10 cellular contexts compared by ENCODE assay signal in genomic region chr6:36752886-36753506, GRCh38. TPM values are rescaled to one million over a fixed set of nuclear protein-coding genes. Genes with fewer than 3 reads are reported as not detected.
DNase-seq lines count a peak whose midpoint lies in the region; ATAC-seq and TF ChIP-seq lines count a peak whose summit lies in the region.
"Had no signal": no experiment of that assay in that cellular context is flagged by ENCODE, and none has a peak within 500 bp of the region (broad histone marks: within the 10 kb centered on the region; RNA-seq: fewer than 3 reads in every experiment).

No MANE protein-coding gene starts in this region.

- H2AFZ ChIP-seq in Karpas-422 (ENCODE audit: low read length): no peak overlapping the region

- TF ChIP-seq EP300 in suprapubic skin (IDR thresholded peaks at IDR 0.05): no peak

- H3K4me2 ChIP-seq in Karpas-422 (ENCODE audit: low read depth, low read length, poor library complexity, severe bottlenecking): peak overlapping the region; percentile 45

- no peak for DNase-seq in Right ventricle myocardium superior
- DNase-seq in cardiac septum (ENCODE audit: low spot score): no peak
- DNase-seq in Karpas-422: peak; percentile 70
- DNase-seq in caudate nucleus (lab: John Stamatoyannopoulos, UW): no peak
- DNase-seq in suprapubic skin (ENCODE audit: low spot score in 2 of 2): peak in 1 of 2 donors; percentile 67
- no peak for DNase-seq in Ammon's horn (ENCODE audit: low spot score)
- DNase-seq in EL: no peak
- no peak for DNase-seq in HEK293T (ENCODE audit: extremely low spot score)
- DNase-seq: brain microvascular endothelial cell, NCI-H1092 treated with DMSO at 0.1 percent for 48 hours had no signal

- peak overlapping the region; percentile 22; the same call in 1 of the 2 replicates for H3K9ac ChIP-seq in Karpas-422 (ENCODE audit: low read length)

- no peak for TF ChIP-seq CTCF in suprapubic skin (IDR thresholded peaks at IDR 0.05)

- H3K27ac ChIP-seq in Karpas-422 (ENCODE audit: low read length) (no peak overlapping the region), caudate nucleus (ENCODE audit: low read depth, low read length) (peak overlapping the region; percentile 29), suprapubic skin (peak overlapping the region; percentile 18)
- H3K27ac ChIP-seq: brain microvascular endothelial cell had no signal

- peak; percentile 55 for ATAC-seq in Right ventricle myocardium superior (ENCODE audit: poor library complexity)

- H3K9me2 ChIP-seq in Karpas-422 (replicated peaks; ENCODE audit: insufficient read depth, low read length): no peaks in the 10 kb centered on the region

- intact Hi-C loops in Right ventricle myocardium superior (cut with DNase I) (loop anchor here (10.0 kb wide), 1 partner anchor 138 kb away; no protein-coding TSS in a partner anchor), cardiac septum (cut with DNase I) (no loop called here)

- no peak for TF ChIP-seq POLR2A in suprapubic skin (IDR thresholded peaks at IDR 0.05)

- H3K4me3 ChIP-seq in Karpas-422 (ENCODE audit: low read length): no peak overlapping the region
- no peak overlapping the region for H3K4me3 ChIP-seq in suprapubic skin

- POLR2A ChIA-PET in HEK293T (lab: Yijun Ruan, JAX): no interaction called here

- H3K9me3 ChIP-seq in Karpas-422 (ENCODE audit: low read length): no peaks in the 10 kb centered on the region
- H3K9me3 ChIP-seq in suprapubic skin: no peaks in the 10 kb centered on the region

- H3K27me3 ChIP-seq in Karpas-422 (ENCODE audit: low read length) (no peaks in the 10 kb centered on the region; the same call in 1 of the 2 replicates), suprapubic skin (no peaks in the 10 kb centered on the region)
- H3K27me3 ChIP-seq: brain microvascular endothelial cell had no signal

- no peaks in the 10 kb centered on the region for H3K36me3 ChIP-seq in Karpas-422 (ENCODE audit: insufficient read depth, low read length)
- no peaks in the 10 kb centered on the region for H3K36me3 ChIP-seq in suprapubic skin
- H3K36me3 ChIP-seq: brain microvascular endothelial cell had no signal

- peaks cover 56% of the 10 kb centered on the region for H3K4me1 ChIP-seq in Karpas-422 (ENCODE audit: low read length)
- H3K4me1 ChIP-seq in suprapubic skin: peaks cover 53% of the 10 kb centered on the region

- H3K79me2 ChIP-seq in Karpas-422 (ENCODE audit: low read length): no peaks in the 10 kb centered on the region

- 75% methylated on average over 4 of the region's 6 CpGs for WGBS in suprapubic skin

- CTCF ChIA-PET in HEK293T (lab: Yijun Ruan, JAX): interaction anchor here (0.6 to 1.6 kb wide), 4 partner anchors 13 to 447 kb away, joined by 4 to 6 read pairs (median 4); no protein-coding TSS in a partner anchor

- H4K20me1 ChIP-seq in Karpas-422 (ENCODE audit: insufficient read depth, low read depth, low read length): no peaks in the 10 kb centered on the region

TF ChIP-seq in HEK293T, 16 proteins besides CTCF, POLR2A, EP300 and RAD21:
- TF ChIP-seq TARDBP (IDR thresholded peaks at IDR 0.05): no peak
- TF ChIP-seq FOXK2 (IDR thresholded peaks at IDR 0.05): no peak
- TF ChIP-seq ELF4 (IDR thresholded peaks at IDR 0.05): no peak
- TF ChIP-seq ZNF384 (IDR thresholded peaks at IDR 0.05): no peak
- TF ChIP-seq FOXA1 (IDR thresholded peaks at IDR 0.05): no peak
- no peak for TF ChIP-seq ARNT (IDR thresholded peaks at IDR 0.05)
- TF ChIP-seq SP1 (IDR thresholded peaks at IDR 0.05): no peak
- TF ChIP-seq NFRKB (IDR thresholded peaks at IDR 0.05): no peak
- TF ChIP-seq FOXM1 (IDR thresholded peaks at IDR 0.05; ENCODE audit: borderline replicate concordance): no peak
- no peak for TF ChIP-seq BHLHE40 (IDR thresholded peaks at IDR 0.05; ENCODE audit: borderline replicate concordance)

RNA-seq across cellular contexts. Expression of gene RAB44, which starts 55.4 kb away (rescaled TPM):
- total RNA-seq in Right ventricle myocardium superior (not detected), cardiac septum (0.11 TPM), suprapubic skin (1 to 10 TPM in 1 of 4 donors, under 1 TPM in 2, not detected in 1; 0.16 to 1.1 (median 0.17) TPM)
- total RNA-seq in Karpas-422 (2014; rRNA removed; shearing (Covaris generic); ENCODE audit: low replicate concordance): not detected in 2 replicates
